Comparison of ENCODE assay signal across 9 cellular contexts in the genomic region with DNA sequence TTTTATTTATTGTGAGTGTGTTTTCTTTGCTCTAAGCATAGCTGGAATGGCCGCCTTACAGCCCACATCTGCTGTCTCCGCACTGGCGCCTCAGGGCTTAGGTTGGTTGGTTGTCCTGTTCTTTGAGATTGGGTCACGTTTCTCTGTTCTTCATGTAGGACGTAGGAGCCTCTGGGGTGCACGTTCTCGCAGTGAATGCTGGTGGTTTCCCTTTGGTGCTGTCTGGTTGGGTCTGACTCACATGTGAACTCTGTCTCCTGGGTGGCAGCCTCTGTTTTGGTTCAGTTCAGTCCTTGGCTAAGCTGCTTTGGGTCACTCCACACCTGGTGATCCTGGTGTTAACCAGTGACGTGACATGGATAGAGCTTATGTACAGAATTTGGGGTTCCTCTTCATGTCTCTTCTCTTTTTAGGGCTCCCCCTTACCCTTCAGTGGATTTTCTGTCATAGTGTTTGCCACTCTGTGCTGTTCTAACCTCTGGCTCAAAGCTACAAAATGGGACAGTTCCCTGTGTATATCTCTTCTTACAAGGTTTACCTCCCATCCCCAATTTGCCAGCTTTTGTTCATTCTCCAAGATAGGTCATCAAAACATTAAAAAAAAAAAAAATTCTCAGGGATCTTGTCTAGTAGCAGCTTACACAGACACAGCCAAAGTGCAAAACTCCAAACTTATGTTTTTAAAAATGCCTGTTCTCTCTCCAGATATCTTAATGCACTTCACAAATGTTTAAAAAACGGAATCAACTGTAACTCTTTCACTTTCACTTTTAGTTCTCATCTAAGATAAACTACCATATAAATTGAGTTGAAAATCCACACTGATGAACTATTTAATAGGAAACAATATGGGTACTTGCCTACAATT. TPM values are rescaled to one million over a fixed set of nuclear protein-coding genes. Genes with fewer than 3 reads are reported as not detected.
DNase-seq lines count a peak whose midpoint lies in the region; ATAC-seq, FAIRE-seq and TF ChIP-seq lines count a peak whose summit lies in the region.
"Had no signal": no experiment of that assay in that cellular context is flagged by ENCODE, and none has a peak within 500 bp of the region (broad histone marks: within the 10 kb centered on the region; RNA-seq: fewer than 3 reads in every experiment).

No MANE protein-coding gene starts in this region.

- no peak overlapping the region for H3K27ac ChIP-seq in K562 (ENCODE audit: extremely low read depth, low read depth, low read length)
- H3K27ac ChIP-seq in transverse colon: peak overlapping the region; percentile 29 to 68 (median 47)
- H3K27ac ChIP-seq: VCaP had no signal

- no peaks in the 10 kb centered on the region for H3K27me3 Mint-ChIP-seq in naive thymus-derived CD8-positive, alpha-beta T cell

- peak; percentile 31 to 80 (median 53) for DNase-seq in T-helper 1 cell
- DNase-seq in K562 (ENCODE audit: extremely low read depth in 1 of 4, low spot score in 3 of 4): no peak
- DNase-seq in naive thymus-derived CD8-positive, alpha-beta T cell: peak; percentile 22 to 81 (median 62)
- DNase-seq in transverse colon: peak; percentile 40
- no peak for DNase-seq in HPDE6-E6E7 (ENCODE audit: extremely low spot score)
- no peak for DNase-seq in NCI-H146 (lab: John Stamatoyannopoulos, UW)

- H3K4me1 Mint-ChIP-seq in naive thymus-derived CD8-positive, alpha-beta T cell: peaks cover 18 to 32% (median 29%) of the 10 kb centered on the region in 4 donors

- TF ChIP-seq POLR2A in K562 (conservative IDR thresholded peaks at IDR 0.05): no peak
- peak; percentile 22 for TF ChIP-seq POLR2A in transverse colon (IDR thresholded peaks at IDR 0.05)

- no peak overlapping the region for H3K4me3 ChIP-seq in K562
- peak overlapping the region in 2 of 4 donors; percentile 9 to 38 for H3K4me3 ChIP-seq in transverse colon

- H3K9me3 ChIP-seq in K562 (replicated peaks; ENCODE audit: control insufficient read depth, insufficient read depth, low read depth, low read length): peaks cover 4% of the 10 kb centered on the region
- no peaks in the 10 kb centered on the region for H3K9me3 ChIP-seq in transverse colon

- intact Hi-C loops in K562 (cut with micrococcal nuclease) (no loop called here), transverse colon (cut with DNase I; ENCODE audit: low total_unique reads) (no loop called here)

- no TSS peak for BruUV-seq in K562 (replicated peaks; lab: Mats Ljungman, UMichigan)

- H3K36me3 Mint-ChIP-seq in naive thymus-derived CD8-positive, alpha-beta T cell: no peaks in the 10 kb centered on the region

- POLR2A ChIA-PET in K562 (lab: Yijun Ruan, JAX): interaction anchor here (0.6 to 1.0 kb wide), 3 partner anchors 9 to 95 kb away, joined by 3 to 4 read pairs (median 3); no protein-coding TSS in a partner anchor
- POLR2A ChIA-PET in naive thymus-derived CD8-positive, alpha-beta T cell (lab: Charles Lee): interaction anchor here (0.7 to 2.2 kb wide), 5 partner anchors 13 to 151 kb away, joined by 3 to 13 read pairs (median 5); a partner anchor contains a TSS

- no peaks in the 10 kb centered on the region for H3K79me2 ChIP-seq in K562 (ENCODE audit: control insufficient read depth, insufficient read depth, low read length)

- peak; percentile 67 for FAIRE-seq in K562 (lab: Jason Lieb, UNC)

- H3K27ac Mint-ChIP-seq in naive thymus-derived CD8-positive, alpha-beta T cell: peak overlapping the region; percentile 88 to 96 (median 95)

- no peaks in the 10 kb centered on the region for H4K20me1 ChIP-seq in K562 (replicated peaks; ENCODE audit: control insufficient read depth, insufficient read depth, low read length)

- peaks cover 26 to 29% of the 10 kb centered on the region in 2 experiments for H3K27me3 ChIP-seq in K562 (ENCODE audit: control insufficient read depth in 2 of 2, insufficient read depth in 2 of 2, low read length in 2 of 2)
- H3K27me3 ChIP-seq in transverse colon: no peaks in the 10 kb centered on the region

- 3% methylated on average over 9 of the region's 9 CpGs for WGBS in K562 (ENCODE audit: insufficient coverage, low coverage, missing lambda C conversion rate)
- WGBS in transverse colon (ENCODE audit: low coverage in 1 of 2), 2 donors: 62 to 78% methylated on average over 5 to 9 of the region's 9 CpGs

- H3K4me2 ChIP-seq in K562 (ENCODE audit: insufficient read depth, low read length): peak overlapping the region; percentile 11; the same call in 1 of the 2 replicates

- H3K9ac ChIP-seq in K562 (ENCODE audit: insufficient read depth in 1 of 2, low read depth in 2 of 2, low read length in 2 of 2): no peak overlapping the region; a peak in 1 of 4 replicates

- TF ChIP-seq EP300 in K562 (IDR thresholded peaks at IDR 0.05; ENCODE audit: low read length): no peak
- no peak for TF ChIP-seq EP300 in transverse colon (IDR thresholded peaks at IDR 0.05; ENCODE audit: low read depth)

- H3K4me3 Mint-ChIP-seq in naive thymus-derived CD8-positive, alpha-beta T cell: peak overlapping the region; percentile 75 to 85 (median 82)

- no peaks in the 10 kb centered on the region for H3K9me1 ChIP-seq in K562 (ENCODE audit: control insufficient read depth, insufficient read depth, low read length)

- TF ChIP-seq RAD21 in K562 (CRISPR knock-in tag; conservative IDR thresholded peaks at IDR 0.05 in 1 of 2, IDR thresholded peaks at IDR 0.05 in 1 of 2): no peak

- no peaks in the 10 kb centered on the region for H3K36me3 ChIP-seq in K562 (ENCODE audit: control insufficient read depth, insufficient read depth, low read length)
- no peaks in the 10 kb centered on the region for H3K36me3 ChIP-seq in transverse colon

- no peaks in the 10 kb centered on the region for H3K9me3 Mint-ChIP-seq in naive thymus-derived CD8-positive, alpha-beta T cell

- TF ChIP-seq CTCF in K562 (IDR thresholded peaks at IDR 0.05 in 2 of 3, conservative IDR thresholded peaks at IDR 0.05 in 1 of 3; ENCODE audit: insufficient read depth in 2 of 3, low read depth in 1 of 3, low read length in 3 of 3) (no peak), transverse colon (IDR thresholded peaks at IDR 0.05) (no peak)

- in situ Hi-C loops in K562 (cut with MboI) (no loop called here), transverse colon (cut with MboI; ENCODE audit: low pct_ligation_motif_present in 1 of 4, low pct_unique_long_range_greater_than_20kb in 1 of 4, low sequenced_read_pairs in 3 of 4) (no loop called here)

- CTCF ChIA-PET in K562 (lab: Yijun Ruan, JAX; ENCODE audit: low intra/inter-chr PET ratio): no interaction called here

- H3K4me1 ChIP-seq in K562 (replicated peaks in 1 of 2; ENCODE audit: control insufficient read depth in 2 of 2, insufficient read depth in 2 of 2, low read length in 2 of 2): no peaks in the 10 kb centered on the region; a peak in 1 of 5 replicates
- peaks cover 0 to 21% (median 4%) of the 10 kb centered on the region in 4 donors for H3K4me1 ChIP-seq in transverse colon

- ATAC-seq in GM18519 (IDR thresholded peaks at IDR 0.05; ENCODE audit: low FRiP score, unreplicated experiment) (peak; percentile 91), HG02973 (IDR thresholded peaks at IDR 0.05; ENCODE audit: unreplicated experiment) (peak; percentile 98), K562 (peak; percentile 53)
- peak; percentile 98 for ATAC-seq in naive thymus-derived CD8-positive, alpha-beta T cell

- no peak overlapping the region for H2AFZ ChIP-seq in K562 (ENCODE audit: low read depth, low read length)

TF ChIP-seq in K562, 482 proteins besides CTCF, POLR2A, EP300 and RAD21 (continues in another document):
- TF ChIP-seq MAFK (IDR thresholded peaks at IDR 0.05; ENCODE audit: low read length) (no peak), BDP1 (IDR thresholded peaks at IDR 0.05; ENCODE audit: insufficient read depth, insufficient read length) (no peak), BHLHE40 (IDR thresholded peaks at IDR 0.05; ENCODE audit: low read length) (peak; percentile 59; the same call in 1 of the 2 replicates), ZNF347 (CRISPR knock-in tag; IDR thresholded peaks at IDR 0.05; ENCODE audit: low read depth) (no peak), SIRT6 (IDR thresholded peaks at IDR 0.05; ENCODE audit: low read depth, low read length) (no peak), ZNF212 (CRISPR knock-in tag; IDR thresholded peaks at IDR 0.05) (no peak), PTTG1 (tag; IDR thresholded peaks at IDR 0.05; ENCODE audit: low read depth) (no peak), HMG20B (CRISPR knock-in tag; IDR thresholded peaks at IDR 0.05) (no peak), MAFF (IDR thresholded peaks at IDR 0.05; ENCODE audit: low read length) (no peak)
- TF ChIP-seq, protein P1, sequence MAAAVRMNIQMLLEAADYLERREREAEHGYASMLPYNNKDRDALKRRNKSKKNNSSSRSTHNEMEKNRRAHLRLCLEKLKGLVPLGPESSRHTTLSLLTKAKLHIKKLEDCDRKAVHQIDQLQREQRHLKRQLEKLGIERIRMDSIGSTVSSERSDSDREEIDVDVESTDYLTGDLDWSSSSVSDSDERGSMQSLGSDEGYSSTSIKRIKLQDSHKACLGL (CRISPR knock-in tag; IDR thresholded peaks at IDR 0.05; ENCODE audit: borderline replicate concordance, poor library complexity, severe bottlenecking): no peak

RNA-seq across cellular contexts. Expression of a gene that starts 12.8 kb away (rescaled TPM):
- 26.9 and 48.0 TPM in 2 replicates for total RNA-seq in K562 (2011; cell fraction: chromatin; rRNA removed; ENCODE audit: low replicate concordance)
- 30.5 and 38.2 TPM in 2 replicates for total RNA-seq in K562 (2011; cell fraction: nucleolus; rRNA removed)
- 24.9 and 32.4 TPM in 2 replicates for total RNA-seq in K562 (2011; cell fraction: nucleoplasm; rRNA removed)
- 13.6 and 13.9 TPM in 2 replicates for total RNA-seq in K562 (2014; rRNA removed)
- 9.2 and 11.1 TPM in 2 replicates for total RNA-seq in K562 (2014; rRNA removed; fragmentation: Illumina TruSeq; extraction: Trizol)
- 15.5 and 18.4 TPM in 2 replicates for total RNA-seq in K562 (2015; rRNA removed; fragmentation: Illumina TruSeq; extraction: Trizol)
- total RNA-seq in K562 (2021): 18.4 and 20.8 TPM in 2 replicates
- polyA plus RNA-seq in K562 (2011; rRNA removed): 17.0 and 20.6 TPM in 2 replicates
- 14.5 and 16.7 TPM in 2 replicates for polyA plus RNA-seq in K562 (2011; cell fraction: cytosol; rRNA removed)
- 32.2 and 34.4 TPM in 2 replicates for polyA plus RNA-seq in K562 (2011; cell fraction: nucleus; rRNA removed)
- 10.5 and 12.5 TPM in 2 replicates for polyA plus RNA-seq in K562 (2012)
- 15.2 TPM in 2 replicates for polyA plus RNA-seq in K562 (2014; fragmentation: Illumina TruSeq; extraction: Trizol)
- polyA plus RNA-seq in K562 (2014; fragmentation: Nextera tagmentation; extraction: Ambion mirVana): under 1 TPM; 0.14 to 0.53 TPM
- polyA plus RNA-seq in K562 (2014; rRNA removed): 13.1 and 14.9 TPM in 2 replicates
- 10.9 and 14.5 TPM in 2 replicates for polyA minus RNA-seq in K562 (2011; rRNA and poly(A)+ RNA removed)
- 13.2 and 14.3 TPM in 2 replicates for polyA minus RNA-seq in K562 (2011; cell fraction: cytosol; rRNA and poly(A)+ RNA removed)
- 9.4 and 24.4 TPM in 2 replicates for polyA minus RNA-seq in K562 (2011; cell fraction: nucleus; rRNA and poly(A)+ RNA removed)
- total RNA-seq in naive thymus-derived CD8-positive, alpha-beta T cell: 10 to 100 TPM; 40.3 to 46.1 TPM
- polyA plus RNA-seq in naive thymus-derived CD8-positive, alpha-beta T cell: 10 to 100 TPM; 18.6 to 46.3 (median 20.9) TPM
- 10 to 100 TPM in 3 of 4 donors, 1 to 10 TPM in 1; 10.0 to 50.5 (median 21.0) TPM for total RNA-seq in transverse colon

Comparison
In these comparisons a context has a peak if more than half of its experiments do, and no peak if none do; other contexts are left out.
1. DNase-seq: peak in T-helper 1 cell (5 of 5), naive thymus-derived CD8-positive, alpha-beta T cell (10 of 10) and transverse colon (single experiment); none in K562 (0 of 4), HPDE6-E6E7 (single experiment) and NCI-H146 (single experiment).
2. Peak in every context shown above with its lines, with median percentiles within 50 percentile points of each other: ATAC-seq.